ENCODE assay signal across 8 cellular contexts in the genomic region with DNA sequence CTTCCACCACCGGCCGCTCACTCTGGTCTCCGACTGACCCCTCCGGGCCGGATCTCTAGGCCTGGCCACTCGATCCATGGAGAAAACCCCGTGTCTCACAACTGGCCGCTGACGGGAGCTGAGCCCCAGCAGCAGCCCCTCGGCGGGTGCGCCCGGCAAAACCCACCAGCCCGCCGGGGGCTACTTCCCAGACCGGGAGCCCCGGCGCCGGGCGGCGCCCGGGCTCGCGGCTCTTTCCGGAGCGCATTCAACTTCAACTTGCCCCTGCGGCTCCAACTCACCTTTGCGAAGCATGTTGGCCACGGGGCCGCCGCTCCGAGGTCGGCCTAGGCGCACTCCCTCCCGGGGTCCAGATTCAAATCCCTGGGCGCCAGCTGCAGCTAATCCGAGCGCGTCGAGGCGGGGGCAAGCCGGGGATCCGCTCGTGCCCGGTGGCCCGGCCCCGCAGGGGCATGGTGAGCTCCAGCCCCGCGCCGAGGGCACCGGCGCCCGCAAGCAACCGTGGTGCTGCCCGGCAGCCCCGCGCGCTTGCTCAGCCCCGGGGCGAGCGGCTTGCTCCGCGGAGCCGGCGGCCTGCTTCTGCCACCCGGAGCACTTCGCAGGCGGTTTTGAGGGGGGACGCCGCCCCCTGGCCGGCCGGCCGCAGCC. TPM values are rescaled to one million over a fixed set of nuclear protein-coding genes. Genes with fewer than 3 reads are reported as not detected.
DNase-seq lines count a peak whose midpoint lies in the region; ATAC-seq and TF ChIP-seq lines count a peak whose summit lies in the region.

No MANE protein-coding gene starts in this region.

- peaks cover 27% of the 10 kb centered on the region for H3K27me3 Mint-ChIP-seq in activated CD8-positive, alpha-beta T cell treated with anti-CD3 and anti-CD28 coated beads for 36 hours
- peaks cover 48% of the 10 kb centered on the region for H3K27me3 Mint-ChIP-seq in stimulated activated memory B cell treated with anti-CD40 and anti-IgM and Interleukin-4, amounts not matched to agents 10 μg/mL and 1 μg/mL and 100 μg/mL, for 72 hours

- DNase-seq in NCI-H82 (lab: John Stamatoyannopoulos, UW) (peak; percentile 60), NCI-H82 treated with DMSO at 0.1 percent for 48 hours (lab: John Stamatoyannopoulos, UW; ENCODE audit: unreplicated experiment) (no peak), iPS DF 6.9 (ENCODE audit: low read depth, low spot score) (no peak), NCI-H2227 treated with DMSO at 0.1 percent for 48 hours (lab: John Stamatoyannopoulos, UW) (no peak)
- DNase-seq in activated CD8-positive, alpha-beta T cell treated with anti-CD3 and anti-CD28 coated beads for 36 hours: no peak

- WGBS in iPS DF 6.9 (ENCODE audit: insufficient coverage, insufficient read length): no CpG with 5 or more reads among the region's 73 CpGs

- POLR2A ChIA-PET in activated CD8-positive, alpha-beta T cell treated with anti-CD3 and anti-CD28 coated beads for 36 hours (lab: Charles Lee): interaction anchor here (0.8 to 0.9 kb wide), 2 partner anchors 33 to 312 kb away, joined by 3 to 4 read pairs; no protein-coding TSS in a partner anchor

- H3K9me3 ChIP-seq in iPS DF 6.9 (ENCODE audit: control insufficient read depth, insufficient read depth, low read length): no peaks in the 10 kb centered on the region

- CTCF ChIA-PET in activated CD8-positive, alpha-beta T cell treated with anti-CD3 and anti-CD28 coated beads for 36 hours (lab: Charles Lee): interaction anchor here (1.0 to 3.3 kb wide), 6 partner anchors 29 to 303 kb away, joined by 3 to 14 read pairs (median 4); partner anchors contain the start of gene HIC1

- peaks cover 73% of the 10 kb centered on the region for H3K27me3 ChIP-seq in iPS DF 6.9 (ENCODE audit: control insufficient read depth, insufficient read depth, low read length)

- no peaks in the 10 kb centered on the region; the same call in 1 of the 2 replicates for H3K36me3 ChIP-seq in iPS DF 6.9 (ENCODE audit: control insufficient read depth, insufficient read depth, low read length)

- H3K4me1 Mint-ChIP-seq in activated CD8-positive, alpha-beta T cell treated with anti-CD3 and anti-CD28 coated beads for 36 hours (ENCODE audit: low read depth): peaks cover 13% of the 10 kb centered on the region
- peaks cover 32% of the 10 kb centered on the region for H3K4me1 Mint-ChIP-seq in stimulated activated memory B cell treated with anti-CD40 and anti-IgM and Interleukin-4, amounts not matched to agents 10 μg/mL and 1 μg/mL and 100 μg/mL, for 72 hours

- peaks cover 5% of the 10 kb centered on the region for H3K4me1 ChIP-seq in iPS DF 6.9 (ENCODE audit: control insufficient read depth, insufficient read depth, low read length)

- H3K4me3 Mint-ChIP-seq in activated CD8-positive, alpha-beta T cell treated with anti-CD3 and anti-CD28 coated beads for 36 hours: peak overlapping the region; percentile 71
- peak overlapping the region; percentile 62 for H3K4me3 Mint-ChIP-seq in stimulated activated memory B cell treated with anti-CD40 and anti-IgM and Interleukin-4, amounts not matched to agents 10 μg/mL and 1 μg/mL and 100 μg/mL, for 72 hours

- no peaks in the 10 kb centered on the region for H3K36me3 Mint-ChIP-seq in activated CD8-positive, alpha-beta T cell treated with anti-CD3 and anti-CD28 coated beads for 36 hours (ENCODE audit: low read depth)
- no peaks in the 10 kb centered on the region for H3K36me3 Mint-ChIP-seq in stimulated activated memory B cell treated with anti-CD40 and anti-IgM and Interleukin-4, amounts not matched to agents 10 μg/mL and 1 μg/mL and 100 μg/mL, for 72 hours

- no peak overlapping the region for H3K27ac ChIP-seq in iPS DF 6.9 (ENCODE audit: low read length)

- ATAC-seq in activated CD8-positive, alpha-beta T cell treated with anti-CD3 and anti-CD28 coated beads for 36 hours: no peak
- no peak for ATAC-seq in stimulated activated memory B cell treated with anti-CD40 and anti-IgM and Interleukin-4, amounts not matched to agents 10 μg/mL and 1 μg/mL and 100 μg/mL, for 72 hours
- ATAC-seq in HG03280 (IDR thresholded peaks at IDR 0.05; ENCODE audit: unreplicated experiment): no peak
- no peak for ATAC-seq in GM19467 (IDR thresholded peaks at IDR 0.05; ENCODE audit: unreplicated experiment)

- intact Hi-C loops in activated CD8-positive, alpha-beta T cell treated with anti-CD3 and anti-CD28 coated beads for 36 hours (cut with micrococcal nuclease): loop anchor here (5.0 kb wide), 1 partner anchor 117 kb away; no protein-coding TSS in a partner anchor

- no peaks in the 10 kb centered on the region for H3K9me3 Mint-ChIP-seq in activated CD8-positive, alpha-beta T cell treated with anti-CD3 and anti-CD28 coated beads for 36 hours
- no peaks in the 10 kb centered on the region for H3K9me3 Mint-ChIP-seq in stimulated activated memory B cell treated with anti-CD40 and anti-IgM and Interleukin-4, amounts not matched to agents 10 μg/mL and 1 μg/mL and 100 μg/mL, for 72 hours

- peak overlapping the region; percentile 45 for H3K4me3 ChIP-seq in iPS DF 6.9 (ENCODE audit: low read length)

- no peak for TF ChIP-seq CTCF in activated CD8-positive, alpha-beta T cell treated with anti-CD3 and anti-CD28 coated beads for 36 hours (IDR thresholded peaks at IDR 0.05)

- no peak overlapping the region for H3K27ac Mint-ChIP-seq in activated CD8-positive, alpha-beta T cell treated with anti-CD3 and anti-CD28 coated beads for 36 hours
- H3K27ac Mint-ChIP-seq in stimulated activated memory B cell treated with anti-CD40 and anti-IgM and Interleukin-4, amounts not matched to agents 10 μg/mL and 1 μg/mL and 100 μg/mL, for 72 hours: no peak overlapping the region

RNA-seq across cellular contexts. Expression of gene RTN4RL1, which starts 0.4 kb away (rescaled TPM):
- total RNA-seq in activated CD8-positive, alpha-beta T cell treated with anti-CD3 and anti-CD28 coated beads for 36 hours: under 1 TPM; 0.27 to 0.49 TPM

RNA-seq across cellular contexts. Expression of gene DPH1, which starts 5.3 kb away (rescaled TPM):
- 10 to 100 TPM; 27.8 to 32.5 TPM for total RNA-seq in activated CD8-positive, alpha-beta T cell treated with anti-CD3 and anti-CD28 coated beads for 36 hours

RNA-seq across cellular contexts. Expression of gene OVCA2, which starts 17.1 kb away (rescaled TPM):
- total RNA-seq in activated CD8-positive, alpha-beta T cell treated with anti-CD3 and anti-CD28 coated beads for 36 hours: 10 to 100 TPM; 28.0 to 28.5 TPM

RNA-seq across cellular contexts. Expression of gene HIC1, which starts 30.2 kb away (rescaled TPM):
- total RNA-seq in activated CD8-positive, alpha-beta T cell treated with anti-CD3 and anti-CD28 coated beads for 36 hours: 10 to 100 TPM; 35.1 TPM
